In the genomic region with DNA sequence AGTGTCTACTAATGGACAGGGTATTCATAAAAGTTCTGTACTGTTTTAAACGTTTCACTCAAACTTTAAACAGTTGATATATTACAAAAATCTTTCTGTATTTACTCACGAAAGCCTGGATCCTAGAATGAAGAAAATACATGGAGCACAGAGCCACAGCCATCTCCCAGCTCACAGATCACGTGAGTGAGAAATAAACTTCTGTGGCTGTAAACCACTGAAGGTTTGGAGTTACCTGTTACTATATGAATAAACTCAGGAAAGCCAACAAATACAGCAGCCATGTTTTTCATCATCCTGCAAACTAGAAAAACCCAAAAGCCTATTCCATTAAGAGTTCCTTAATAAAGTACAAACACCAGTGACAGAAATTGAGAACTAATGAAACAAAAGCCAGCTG, we compare ENCODE assay signal across 8 cellular contexts. TPM values are rescaled to one million over a fixed set of nuclear protein-coding genes. Genes with fewer than 3 reads are reported as not detected.
A peak's percentile ranks its signal among the peaks of the same experiment; 100 is the strongest.
DNase-seq lines count a peak whose midpoint lies in the region; ATAC-seq and TF ChIP-seq lines count a peak whose summit lies in the region.

No MANE protein-coding gene starts in this region.

- peak overlapping the region; percentile 95 for H3K4me3 Mint-ChIP-seq in central memory CD8-positive, alpha-beta T cell

- H3K4me1 Mint-ChIP-seq in central memory CD8-positive, alpha-beta T cell: peaks cover 45% of the 10 kb centered on the region

- TF ChIP-seq CTCF in left ventricle myocardium inferior (IDR thresholded peaks at IDR 0.05; ENCODE audit: borderline replicate concordance) (no peak), vagina (IDR thresholded peaks at IDR 0.05) (no peak)

- peak overlapping the region; percentile 80 for H3K4me3 ChIP-seq in left ventricle myocardium inferior
- H3K4me3 ChIP-seq in mononuclear cell (ENCODE audit: low read length): peak overlapping the region; percentile 70
- peak overlapping the region; percentile 75 to 89 for H3K4me3 ChIP-seq in vagina

- TF ChIP-seq POLR2A in vagina (IDR thresholded peaks at IDR 0.05): no peak

- DNase-seq in left ventricle myocardium inferior: no peak
- no peak for DNase-seq in Right ventricle myocardium inferior (ENCODE audit: missing footprints)
- DNase-seq in central memory CD8-positive, alpha-beta T cell (ENCODE audit: low spot score in 2 of 2): no peak
- DNase-seq in vagina (ENCODE audit: extremely low spot score in 2 of 2): no peak
- DNase-seq in dedifferentiated amniotic fluid mesenchymal stem cell (ENCODE audit: extremely low spot score): no peak

- H3K27me3 Mint-ChIP-seq in central memory CD8-positive, alpha-beta T cell: no peaks in the 10 kb centered on the region

- no peaks in the 10 kb centered on the region for H3K27me3 ChIP-seq in left ventricle myocardium inferior (ENCODE audit: low read depth)
- H3K27me3 ChIP-seq in mononuclear cell (ENCODE audit: insufficient read depth, low read length): no peaks in the 10 kb centered on the region
- no peaks in the 10 kb centered on the region for H3K27me3 ChIP-seq in vagina

- H3K9me3 ChIP-seq in left ventricle myocardium inferior (replicated peaks) (no peaks in the 10 kb centered on the region), mononuclear cell (ENCODE audit: low read depth, low read length) (no peaks in the 10 kb centered on the region), vagina (no peaks in the 10 kb centered on the region)

- H3K27ac Mint-ChIP-seq in central memory CD8-positive, alpha-beta T cell (ENCODE audit: low read depth): peak overlapping the region; percentile 99

- H3K4me1 ChIP-seq in left ventricle myocardium inferior (peaks cover 68% of the 10 kb centered on the region), mononuclear cell (ENCODE audit: insufficient read depth, low read length) (peaks cover 42% of the 10 kb centered on the region), vagina (peaks cover 52% of the 10 kb centered on the region)

- H3K36me3 Mint-ChIP-seq in central memory CD8-positive, alpha-beta T cell (ENCODE audit: insufficient read depth): peaks cover 17% of the 10 kb centered on the region

- H3K36me3 ChIP-seq in left ventricle myocardium inferior: no peaks in the 10 kb centered on the region
- H3K36me3 ChIP-seq in vagina: no peaks in the 10 kb centered on the region

- H3K27ac ChIP-seq in left ventricle myocardium inferior (replicated peaks): peak overlapping the region; percentile 95
- H3K27ac ChIP-seq in vagina: peak overlapping the region; percentile 91

- no peak for ATAC-seq in Right ventricle myocardium inferior
- no peak for ATAC-seq in central memory CD8-positive, alpha-beta T cell (replicated peaks; ENCODE audit: extremely low read depth, poor library complexity, severe bottlenecking)
- no peak for ATAC-seq in HG03460 (IDR thresholded peaks at IDR 0.05; ENCODE audit: unreplicated experiment)
- ATAC-seq in HG02870 (IDR thresholded peaks at IDR 0.05; ENCODE audit: unreplicated experiment): no peak

- H3K9me3 Mint-ChIP-seq in central memory CD8-positive, alpha-beta T cell: no peaks in the 10 kb centered on the region

- intact Hi-C loops in left ventricle myocardium inferior (cut with micrococcal nuclease) (loop anchor here (10.0 kb wide), 1 partner anchor 100 kb away; a partner anchor contains a TSS), Right ventricle myocardium inferior (cut with DNase I) (loop anchor here (2.0 kb wide), 1 partner anchor 100 kb away; a partner anchor contains a TSS), vagina (cut with DNase I) (loop anchor here (10.0 kb wide), 1 partner anchor 150 kb away; no protein-coding TSS in a partner anchor)

RNA-seq across cellular contexts. Expression of a gene that starts 0.9 kb away (rescaled TPM):
- 11.3 TPM for total RNA-seq in left ventricle myocardium inferior
- 9.7 TPM for total RNA-seq in Right ventricle myocardium inferior
- total RNA-seq in mononuclear cell: 44.9 TPM
- 24.6 TPM for total RNA-seq in vagina

RNA-seq across cellular contexts. Expression of a gene that starts 34.6 kb away (rescaled TPM):
- total RNA-seq in left ventricle myocardium inferior: 348 TPM
- total RNA-seq in Right ventricle myocardium inferior: 402 TPM
- total RNA-seq in mononuclear cell: 412 TPM
- total RNA-seq in vagina: 222 TPM
